Comparison of ENCODE assay signal across 1 cellular context in the genomic region with DNA sequence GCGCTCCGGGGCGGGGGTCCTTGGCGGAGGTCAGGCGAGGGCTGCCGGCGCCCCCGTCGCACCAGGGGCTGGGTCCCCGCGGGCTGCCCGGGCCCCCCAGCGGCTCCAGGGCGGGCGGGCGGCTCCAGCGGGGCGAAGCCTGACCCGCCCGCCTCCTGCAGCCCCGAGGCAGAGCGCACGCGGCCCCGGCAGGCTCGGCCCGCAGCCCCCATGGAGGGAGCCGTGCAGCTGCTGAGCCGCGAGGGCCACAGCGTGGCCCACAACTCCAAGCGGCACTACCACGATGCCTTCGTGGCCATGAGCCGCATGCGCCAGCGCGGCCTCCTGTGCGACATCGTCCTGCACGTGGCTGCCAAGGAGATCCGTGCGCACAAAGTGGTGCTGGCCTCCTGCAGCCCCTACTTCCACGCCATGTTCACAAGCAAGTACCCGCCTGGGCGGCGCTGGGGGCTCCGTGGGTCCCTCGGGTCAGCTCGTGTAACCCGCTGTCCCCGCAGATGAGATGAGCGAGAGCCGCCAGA.
TF ChIP-seq lines count a peak whose summit lies in the region.

No MANE protein-coding gene starts in this region.

TF ChIP-seq in K562, 482 proteins besides CTCF, POLR2A, EP300 and RAD21 (continued from another document):
- TF ChIP-seq, protein P1, sequence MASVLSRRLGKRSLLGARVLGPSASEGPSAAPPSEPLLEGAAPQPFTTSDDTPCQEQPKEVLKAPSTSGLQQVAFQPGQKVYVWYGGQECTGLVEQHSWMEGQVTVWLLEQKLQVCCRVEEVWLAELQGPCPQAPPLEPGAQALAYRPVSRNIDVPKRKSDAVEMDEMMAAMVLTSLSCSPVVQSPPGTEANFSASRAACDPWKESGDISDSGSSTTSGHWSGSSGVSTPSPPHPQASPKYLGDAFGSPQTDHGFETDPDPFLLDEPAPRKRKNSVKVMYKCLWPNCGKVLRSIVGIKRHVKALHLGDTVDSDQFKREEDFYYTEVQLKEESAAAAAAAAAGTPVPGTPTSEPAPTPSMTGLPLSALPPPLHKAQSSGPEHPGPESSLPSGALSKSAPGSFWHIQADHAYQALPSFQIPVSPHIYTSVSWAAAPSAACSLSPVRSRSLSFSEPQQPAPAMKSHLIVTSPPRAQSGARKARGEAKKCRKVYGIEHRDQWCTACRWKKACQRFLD (CRISPR knock-in tag; IDR thresholded peaks at IDR 0.05), result peak; percentile 44; the same call in 1 of the 2 replicates
- no peak for TF ChIP-seq FOXM1 (IDR thresholded peaks at IDR 0.05; ENCODE audit: low read depth)
- TF ChIP-seq FOXM1 (CRISPR knock-in tag; IDR thresholded peaks at IDR 0.05; ENCODE audit: low read depth), result peak; percentile 78; the same call in 1 of the 2 replicates
- TF ChIP-seq, protein P2, sequence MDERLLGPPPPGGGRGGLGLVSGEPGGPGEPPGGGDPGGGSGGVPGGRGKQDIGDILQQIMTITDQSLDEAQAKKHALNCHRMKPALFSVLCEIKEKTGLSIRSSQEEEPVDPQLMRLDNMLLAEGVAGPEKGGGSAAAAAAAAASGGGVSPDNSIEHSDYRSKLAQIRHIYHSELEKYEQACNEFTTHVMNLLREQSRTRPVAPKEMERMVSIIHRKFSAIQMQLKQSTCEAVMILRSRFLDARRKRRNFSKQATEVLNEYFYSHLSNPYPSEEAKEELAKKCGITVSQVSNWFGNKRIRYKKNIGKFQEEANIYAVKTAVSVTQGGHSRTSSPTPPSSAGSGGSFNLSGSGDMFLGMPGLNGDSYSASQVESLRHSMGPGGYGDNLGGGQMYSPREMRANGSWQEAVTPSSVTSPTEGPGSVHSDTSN (CRISPR knock-in tag; IDR thresholded peaks at IDR 0.05; ENCODE audit: low read depth), result no peak
- TF ChIP-seq, protein P2 (tag; conservative IDR thresholded peaks at IDR 0.05; ENCODE audit: low read depth), result no peak
- peak in 1 of 2 experiments; percentile 64; a peak in 2 of 4 replicates for TF ChIP-seq HDAC1 (IDR thresholded peaks at IDR 0.05)
- TF ChIP-seq KDM2B (CRISPR knock-in tag; IDR thresholded peaks at IDR 0.05), result 0 out of 2 replicates have a peak, but pooled peaks have one; percentile 54
- peak; percentile 82; the same call in 1 of the 2 replicates for TF ChIP-seq ZBTB1 (CRISPR knock-in tag; IDR thresholded peaks at IDR 0.05; ENCODE audit: borderline replicate concordance, low read depth)
- TF ChIP-seq ZFX (CRISPR knock-in tag; IDR thresholded peaks at IDR 0.05), result peak; percentile 6; the same call in 1 of the 2 replicates
- no peak for TF ChIP-seq ATF1 (CRISPR knock-in tag; IDR thresholded peaks at IDR 0.05)
- TF ChIP-seq ATF1 (tag; IDR thresholded peaks at IDR 0.05), result peak; percentile 22; the same call in 1 of the 2 replicates
- TF ChIP-seq TEAD4 (IDR thresholded peaks at IDR 0.05; ENCODE audit: low read length), result 0 out of 2 replicates have a peak, but pooled peaks have one; percentile 10
- peak; percentile 68; the same call in 1 of the 2 replicates for TF ChIP-seq TEAD4 (CRISPR knock-in tag; IDR thresholded peaks at IDR 0.05; ENCODE audit: borderline replicate concordance)
- no peak for TF ChIP-seq STAT5B (CRISPR knock-in tag; IDR thresholded peaks at IDR 0.05)
- 0 out of 2 replicates have a peak, but pooled peaks have one; percentile 9 for TF ChIP-seq HCFC1 (IDR thresholded peaks at IDR 0.05; ENCODE audit: low read depth, low read length)
- TF ChIP-seq KAT7 (CRISPR knock-in tag; IDR thresholded peaks at IDR 0.05; ENCODE audit: borderline replicate concordance), result 0 out of 2 replicates have a peak, but pooled peaks have one; percentile 72
- TF ChIP-seq DDX20 (tag; IDR thresholded peaks at IDR 0.05; ENCODE audit: low read depth), result no peak
- 0 out of 2 replicates have a peak, but pooled peaks have one; percentile 38 for TF ChIP-seq ZNF12 (CRISPR knock-in tag; IDR thresholded peaks at IDR 0.05)
- TF ChIP-seq, protein P3, sequence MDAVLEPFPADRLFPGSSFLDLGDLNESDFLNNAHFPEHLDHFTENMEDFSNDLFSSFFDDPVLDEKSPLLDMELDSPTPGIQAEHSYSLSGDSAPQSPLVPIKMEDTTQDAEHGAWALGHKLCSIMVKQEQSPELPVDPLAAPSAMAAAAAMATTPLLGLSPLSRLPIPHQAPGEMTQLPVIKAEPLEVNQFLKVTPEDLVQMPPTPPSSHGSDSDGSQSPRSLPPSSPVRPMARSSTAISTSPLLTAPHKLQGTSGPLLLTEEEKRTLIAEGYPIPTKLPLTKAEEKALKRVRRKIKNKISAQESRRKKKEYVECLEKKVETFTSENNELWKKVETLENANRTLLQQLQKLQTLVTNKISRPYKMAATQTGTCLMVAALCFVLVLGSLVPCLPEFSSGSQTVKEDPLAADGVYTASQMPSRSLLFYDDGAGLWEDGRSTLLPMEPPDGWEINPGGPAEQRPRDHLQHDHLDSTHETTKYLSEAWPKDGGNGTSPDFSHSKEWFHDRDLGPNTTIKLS (IDR thresholded peaks at IDR 0.05; ENCODE audit: borderline replicate concordance, low read depth), result peak; percentile 65; the same call in 1 of the 2 replicates
- TF ChIP-seq E2F3 (CRISPR knock-in tag; IDR thresholded peaks at IDR 0.05), result no peak; the same call in 1 of the 2 replicates
- peak; percentile 36; the same call in 1 of the 2 replicates for TF ChIP-seq ZNF143 (CRISPR knock-in tag; IDR thresholded peaks at IDR 0.05)
- peak; percentile 49; the same call in 1 of the 2 replicates for TF ChIP-seq BHLHE40 (IDR thresholded peaks at IDR 0.05; ENCODE audit: low read length)
- TF ChIP-seq, protein P4, sequence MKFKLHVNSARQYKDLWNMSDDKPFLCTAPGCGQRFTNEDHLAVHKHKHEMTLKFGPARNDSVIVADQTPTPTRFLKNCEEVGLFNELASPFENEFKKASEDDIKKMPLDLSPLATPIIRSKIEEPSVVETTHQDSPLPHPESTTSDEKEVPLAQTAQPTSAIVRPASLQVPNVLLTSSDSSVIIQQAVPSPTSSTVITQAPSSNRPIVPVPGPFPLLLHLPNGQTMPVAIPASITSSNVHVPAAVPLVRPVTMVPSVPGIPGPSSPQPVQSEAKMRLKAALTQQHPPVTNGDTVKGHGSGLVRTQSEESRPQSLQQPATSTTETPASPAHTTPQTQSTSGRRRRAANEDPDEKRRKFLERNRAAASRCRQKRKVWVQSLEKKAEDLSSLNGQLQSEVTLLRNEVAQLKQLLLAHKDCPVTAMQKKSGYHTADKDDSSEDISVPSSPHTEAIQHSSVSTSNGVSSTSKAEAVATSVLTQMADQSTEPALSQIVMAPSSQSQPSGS (CRISPR knock-in tag; IDR thresholded peaks at IDR 0.05), result peak; percentile 64; the same call in 1 of the 2 replicates
- TF ChIP-seq, protein P5, sequence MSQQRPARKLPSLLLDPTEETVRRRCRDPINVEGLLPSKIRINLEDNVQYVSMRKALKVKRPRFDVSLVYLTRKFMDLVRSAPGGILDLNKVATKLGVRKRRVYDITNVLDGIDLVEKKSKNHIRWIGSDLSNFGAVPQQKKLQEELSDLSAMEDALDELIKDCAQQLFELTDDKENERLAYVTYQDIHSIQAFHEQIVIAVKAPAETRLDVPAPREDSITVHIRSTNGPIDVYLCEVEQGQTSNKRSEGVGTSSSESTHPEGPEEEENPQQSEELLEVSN (IDR thresholded peaks at IDR 0.05; ENCODE audit: borderline replicate concordance in 1 of 2, extremely low read depth in 1 of 2, insufficient read depth in 1 of 2, insufficient read length in 1 of 2, low read depth in 1 of 2, low read length in 1 of 2, poor library complexity in 1 of 2, severe bottlenecking in 1 of 2), result peak; percentile 95 to 97
- TF ChIP-seq GABPB1 (CRISPR knock-in tag; IDR thresholded peaks at IDR 0.05), result peak; percentile 56; the same call in 1 of the 2 replicates
- TF ChIP-seq, protein P6, sequence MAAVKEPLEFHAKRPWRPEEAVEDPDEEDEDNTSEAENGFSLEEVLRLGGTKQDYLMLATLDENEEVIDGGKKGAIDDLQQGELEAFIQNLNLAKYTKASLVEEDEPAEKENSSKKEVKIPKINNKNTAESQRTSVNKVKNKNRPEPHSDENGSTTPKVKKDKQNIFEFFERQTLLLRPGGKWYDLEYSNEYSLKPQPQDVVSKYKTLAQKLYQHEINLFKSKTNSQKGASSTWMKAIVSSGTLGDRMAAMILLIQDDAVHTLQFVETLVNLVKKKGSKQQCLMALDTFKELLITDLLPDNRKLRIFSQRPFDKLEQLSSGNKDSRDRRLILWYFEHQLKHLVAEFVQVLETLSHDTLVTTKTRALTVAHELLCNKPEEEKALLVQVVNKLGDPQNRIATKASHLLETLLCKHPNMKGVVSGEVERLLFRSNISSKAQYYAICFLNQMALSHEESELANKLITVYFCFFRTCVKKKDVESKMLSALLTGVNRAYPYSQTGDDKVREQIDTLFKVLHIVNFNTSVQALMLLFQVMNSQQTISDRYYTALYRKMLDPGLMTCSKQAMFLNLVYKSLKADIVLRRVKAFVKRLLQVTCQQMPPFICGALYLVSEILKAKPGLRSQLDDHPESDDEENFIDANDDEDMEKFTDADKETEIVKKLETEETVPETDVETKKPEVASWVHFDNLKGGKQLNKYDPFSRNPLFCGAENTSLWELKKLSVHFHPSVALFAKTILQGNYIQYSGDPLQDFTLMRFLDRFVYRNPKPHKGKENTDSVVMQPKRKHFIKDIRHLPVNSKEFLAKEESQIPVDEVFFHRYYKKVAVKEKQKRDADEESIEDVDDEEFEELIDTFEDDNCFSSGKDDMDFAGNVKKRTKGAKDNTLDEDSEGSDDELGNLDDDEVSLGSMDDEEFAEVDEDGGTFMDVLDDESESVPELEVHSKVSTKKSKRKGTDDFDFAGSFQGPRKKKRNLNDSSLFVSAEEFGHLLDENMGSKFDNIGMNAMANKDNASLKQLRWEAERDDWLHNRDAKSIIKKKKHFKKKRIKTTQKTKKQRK (IDR thresholded peaks at IDR 0.05; ENCODE audit: borderline replicate concordance, low read depth, low read length), result no peak
- TF ChIP-seq HDAC6 (IDR thresholded peaks at IDR 0.05; ENCODE audit: low read depth, low read length), result no peak
- TF ChIP-seq, protein P7, sequence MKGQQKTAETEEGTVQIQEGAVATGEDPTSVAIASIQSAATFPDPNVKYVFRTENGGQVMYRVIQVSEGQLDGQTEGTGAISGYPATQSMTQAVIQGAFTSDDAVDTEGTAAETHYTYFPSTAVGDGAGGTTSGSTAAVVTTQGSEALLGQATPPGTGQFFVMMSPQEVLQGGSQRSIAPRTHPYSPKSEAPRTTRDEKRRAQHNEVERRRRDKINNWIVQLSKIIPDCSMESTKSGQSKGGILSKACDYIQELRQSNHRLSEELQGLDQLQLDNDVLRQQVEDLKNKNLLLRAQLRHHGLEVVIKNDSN (CRISPR knock-in tag; IDR thresholded peaks at IDR 0.05), result peak; percentile 49
- TF ChIP-seq, protein P8, sequence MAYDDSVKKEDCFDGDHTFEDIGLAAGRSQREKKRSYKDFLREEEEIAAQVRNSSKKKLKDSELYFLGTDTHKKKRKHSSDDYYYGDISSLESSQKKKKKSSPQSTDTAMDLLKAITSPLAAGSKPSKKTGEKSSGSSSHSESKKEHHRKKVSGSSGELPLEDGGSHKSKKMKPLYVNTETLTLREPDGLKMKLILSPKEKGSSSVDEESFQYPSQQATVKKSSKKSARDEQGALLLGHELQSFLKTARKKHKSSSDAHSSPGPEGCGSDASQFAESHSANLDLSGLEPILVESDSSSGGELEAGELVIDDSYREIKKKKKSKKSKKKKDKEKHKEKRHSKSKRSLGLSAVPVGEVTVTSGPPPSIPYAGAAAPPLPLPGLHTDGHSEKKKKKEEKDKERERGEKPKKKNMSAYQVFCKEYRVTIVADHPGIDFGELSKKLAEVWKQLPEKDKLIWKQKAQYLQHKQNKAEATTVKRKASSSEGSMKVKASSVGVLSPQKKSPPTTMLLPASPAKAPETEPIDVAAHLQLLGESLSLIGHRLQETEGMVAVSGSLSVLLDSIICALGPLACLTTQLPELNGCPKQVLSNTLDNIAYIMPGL (CRISPR knock-in tag; IDR thresholded peaks at IDR 0.05), result 0 out of 2 replicates have a peak, but pooled peaks have one; percentile 49
- no peak for TF ChIP-seq PTRF (tag; IDR thresholded peaks at IDR 0.05)
- peak; percentile 69; the same call in 1 of the 2 replicates for TF ChIP-seq ZNF431 (CRISPR knock-in tag; IDR thresholded peaks at IDR 0.05)
- TF ChIP-seq, protein P9, sequence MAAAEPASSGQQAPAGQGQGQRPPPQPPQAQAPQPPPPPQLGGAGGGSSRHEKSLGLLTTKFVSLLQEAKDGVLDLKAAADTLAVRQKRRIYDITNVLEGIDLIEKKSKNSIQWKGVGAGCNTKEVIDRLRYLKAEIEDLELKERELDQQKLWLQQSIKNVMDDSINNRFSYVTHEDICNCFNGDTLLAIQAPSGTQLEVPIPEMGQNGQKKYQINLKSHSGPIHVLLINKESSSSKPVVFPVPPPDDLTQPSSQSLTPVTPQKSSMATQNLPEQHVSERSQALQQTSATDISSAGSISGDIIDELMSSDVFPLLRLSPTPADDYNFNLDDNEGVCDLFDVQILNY (CRISPR knock-in tag; IDR thresholded peaks at IDR 0.05), result 0 out of 2 replicates have a peak, but pooled peaks have one; percentile 42
- TF ChIP-seq ZNF282 (CRISPR knock-in tag; IDR thresholded peaks at IDR 0.05), result peak; percentile 84; the same call in 1 of the 2 replicates
- TF ChIP-seq FIP1L1 (IDR thresholded peaks at IDR 0.05; ENCODE audit: low read depth, low read length, poor library complexity, severe bottlenecking), result peak; percentile 40
- TF ChIP-seq, protein P10, sequence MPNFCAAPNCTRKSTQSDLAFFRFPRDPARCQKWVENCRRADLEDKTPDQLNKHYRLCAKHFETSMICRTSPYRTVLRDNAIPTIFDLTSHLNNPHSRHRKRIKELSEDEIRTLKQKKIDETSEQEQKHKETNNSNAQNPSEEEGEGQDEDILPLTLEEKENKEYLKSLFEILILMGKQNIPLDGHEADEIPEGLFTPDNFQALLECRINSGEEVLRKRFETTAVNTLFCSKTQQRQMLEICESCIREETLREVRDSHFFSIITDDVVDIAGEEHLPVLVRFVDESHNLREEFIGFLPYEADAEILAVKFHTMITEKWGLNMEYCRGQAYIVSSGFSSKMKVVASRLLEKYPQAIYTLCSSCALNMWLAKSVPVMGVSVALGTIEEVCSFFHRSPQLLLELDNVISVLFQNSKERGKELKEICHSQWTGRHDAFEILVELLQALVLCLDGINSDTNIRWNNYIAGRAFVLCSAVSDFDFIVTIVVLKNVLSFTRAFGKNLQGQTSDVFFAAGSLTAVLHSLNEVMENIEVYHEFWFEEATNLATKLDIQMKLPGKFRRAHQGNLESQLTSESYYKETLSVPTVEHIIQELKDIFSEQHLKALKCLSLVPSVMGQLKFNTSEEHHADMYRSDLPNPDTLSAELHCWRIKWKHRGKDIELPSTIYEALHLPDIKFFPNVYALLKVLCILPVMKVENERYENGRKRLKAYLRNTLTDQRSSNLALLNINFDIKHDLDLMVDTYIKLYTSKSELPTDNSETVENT (CRISPR knock-in tag; IDR thresholded peaks at IDR 0.05), result 0 out of 2 replicates have a peak, but pooled peaks have one; percentile 4
- TF ChIP-seq ZKSCAN8 (CRISPR knock-in tag; IDR thresholded peaks at IDR 0.05), result no peak
- peak; percentile 70 for TF ChIP-seq MYC (IDR thresholded peaks at IDR 0.05; ENCODE audit: low read depth, low read length)
- no peak for TF ChIP-seq MYC (CRISPR knock-in tag; IDR thresholded peaks at IDR 0.05; ENCODE audit: borderline replicate concordance, low read depth)
- no peak for TF ChIP-seq ZNF586 (CRISPR knock-in tag; conservative IDR thresholded peaks at IDR 0.05)
- TF ChIP-seq CXXC5 (CRISPR knock-in tag; IDR thresholded peaks at IDR 0.05), result peak; percentile 10; the same call in 1 of the 2 replicates
